In genomic region chr5:79420248-79420647, GRCh38 we compare ENCODE assay signal across 21 cellular contexts.
"Had no signal": no experiment of that assay in that cellular context is flagged by ENCODE, and none has a peak within 500 bp of the region (broad histone marks: within the 10 kb centered on the region; RNA-seq: fewer than 3 reads in every experiment).

No MANE protein-coding gene starts in this region.

- H3K27ac ChIP-seq: Peyer's patch, SJCRH30 had no signal

- H3K27me3 Mint-ChIP-seq: IgD-negative memory B cell had no signal

- H3K4me3 Mint-ChIP-seq: IgD-negative memory B cell had no signal

- H3K4me1 ChIP-seq: Peyer's patch, SJCRH30 had no signal

- H3K9me3 Mint-ChIP-seq: IgD-negative memory B cell had no signal

- H3K27ac Mint-ChIP-seq: IgD-negative memory B cell had no signal

- DNase-seq: KBM-7, MV-4-11, NCI-H1048, NCI-H1105 treated with DMSO at 0.1 percent for 48 hours, NCI-H1417 treated with DMSO at 0.1 percent for 48 hours, NCI-H146, NCI-H1694 treated with DMSO at 0.1 percent for 48 hours, NCI-H1930, NCI-H2081, NCI-H2107, NCI-H2227 treated with DMSO at 0.1 percent for 48 hours, NCI-H524, NCI-H526 treated with DMSO at 0.1 percent for 48 hours, NCI-H774, PC-3, Peyer's patch, SHP77 treated with DMSO at 0.1 percent for 48 hours, SJCRH30 had no signal

- ATAC-seq: PC-3, Right ventricle myocardium inferior, SK-N-SH treated with all-trans-retinoic acid at 6 μM for 48 hours had no signal

- H3K27me3 ChIP-seq: Peyer's patch, SJCRH30 had no signal

- H3K4me3 ChIP-seq: Peyer's patch, SJCRH30 had no signal

- H3K36me3 ChIP-seq: Peyer's patch, SJCRH30 had no signal

- H3K9me3 ChIP-seq: Peyer's patch, SJCRH30 had no signal
